In genomic region chr3:13634615-13635014, GRCh38 we compare ENCODE assay signal across 6 cellular contexts.
"Had no signal": no experiment of that assay in that cellular context is flagged by ENCODE, and none has a peak within 500 bp of the region (broad histone marks: within the 10 kb centered on the region; RNA-seq: fewer than 3 reads in every experiment).

No MANE protein-coding gene starts in this region.

- ATAC-seq: GM23338, K562 had no signal

- H3K4me3 ChIP-seq: GM23338, K562 had no signal

- DNase-seq: H9, HCEC 1CT, IMR-90, KG1 had no signal

- H3K4me2 ChIP-seq: GM23338 had no signal

- H2AFZ ChIP-seq: GM23338 had no signal
